9 cellular contexts compared by ENCODE assay signal in genomic region chr10:74244097-74244685, GRCh38.
A peak's percentile ranks its signal among the peaks of the same experiment; 100 is the strongest.
DNase-seq lines count a peak whose midpoint lies in the region; ATAC-seq and TF ChIP-seq lines count a peak whose summit lies in the region.
"Had no signal": no experiment of that assay in that cellular context is flagged by ENCODE, and none has a peak within 500 bp of the region (broad histone marks: within the 10 kb centered on the region; RNA-seq: fewer than 3 reads in every experiment).

No MANE protein-coding gene starts in this region.

- H3K4me3 ChIP-seq in cardiac fibroblast (replicated peaks in 1 of 2; ENCODE audit: low read depth in 2 of 2, low read length in 2 of 2) (no peak overlapping the region), mucosa of descending colon (no peak overlapping the region)

- no peaks in the 10 kb centered on the region for H3K36me3 ChIP-seq in mucosa of descending colon (ENCODE audit: low read depth)

- DNase-seq in DMS114 treated with DMSO at 0.1 percent for 48 hours (lab: John Stamatoyannopoulos, UW; ENCODE audit: unreplicated experiment), result peak; percentile 37
- DNase-seq in NCI-H146 treated with DMSO at 0.1 percent for 48 hours (lab: John Stamatoyannopoulos, UW; ENCODE audit: unreplicated experiment), result peak; percentile 16
- DNase-seq in cardiac fibroblast (ENCODE audit: low read depth in 2 of 2), result peak; percentile 76 to 81
- DNase-seq in mucosa of descending colon, result peak in 1 of 3 donors; percentile 63

- TF ChIP-seq CTCF in 22Rv1 (IDR thresholded peaks at IDR 0.05) (peak; percentile 76), cardiac fibroblast (IDR thresholded peaks at IDR 0.05; ENCODE audit: low read depth, low read length) (peak; percentile 27), mucosa of descending colon (IDR thresholded peaks at IDR 0.05) (peak; percentile 31)

- intact Hi-C loops in mucosa of descending colon (cut with DNase I, micrococcal nuclease), result loop anchor here in 1 of 2 donors (10.0 kb wide), 1 partner anchor 991 kb away; the partner anchor contains the start of gene COMTD1

- no peaks in the 10 kb centered on the region for H3K4me1 ChIP-seq in mucosa of descending colon (ENCODE audit: low read depth)

- no peaks in the 10 kb centered on the region for H3K9me3 ChIP-seq in mucosa of descending colon

- ATAC-seq in mucosa of descending colon, result no peak
- no peak for ATAC-seq in HG02678 (IDR thresholded peaks at IDR 0.05; ENCODE audit: unreplicated experiment)
- ATAC-seq in HG02973 (IDR thresholded peaks at IDR 0.05; ENCODE audit: unreplicated experiment), result no peak
- no peak for ATAC-seq in HG03439 (IDR thresholded peaks at IDR 0.05; ENCODE audit: unreplicated experiment)

- H3K27ac ChIP-seq in 22Rv1, result no peak overlapping the region
- H3K27ac ChIP-seq: epithelial cell of prostate had no signal
